ENCODE assay signal across 9 cellular contexts in the genomic region with DNA sequence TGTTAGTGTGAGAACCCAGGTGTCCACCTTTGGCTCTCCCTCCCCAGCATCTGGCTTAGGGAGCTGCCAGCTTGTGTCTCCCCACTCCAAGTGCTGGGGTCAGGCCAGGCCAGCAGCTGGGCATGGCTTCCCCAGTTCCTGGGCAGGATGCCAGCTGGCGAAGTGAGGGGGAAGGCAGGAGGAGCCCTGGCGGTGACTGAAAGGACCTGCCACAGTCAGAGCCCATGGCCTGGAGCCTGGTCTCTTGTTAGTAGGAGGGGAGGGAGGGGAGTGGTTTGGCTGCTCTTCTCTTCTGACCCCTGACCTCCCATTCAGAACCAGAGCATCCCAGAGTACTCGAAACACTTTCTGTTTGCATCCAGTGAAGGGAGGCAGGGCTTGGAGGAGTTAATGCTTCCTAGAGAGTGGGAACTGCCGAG. TPM values are rescaled to one million over a fixed set of nuclear protein-coding genes. Genes with fewer than 3 reads are reported as not detected.
DNase-seq lines count a peak whose midpoint lies in the region; ATAC-seq and TF ChIP-seq lines count a peak whose summit lies in the region.
"Had no signal": no experiment of that assay in that cellular context is flagged by ENCODE, and none has a peak within 500 bp of the region (broad histone marks: within the 10 kb centered on the region; RNA-seq: fewer than 3 reads in every experiment).

No MANE protein-coding gene starts in this region.

- H3K4me1 ChIP-seq in tibial nerve = peaks cover 0 to 48% (median 37%) of the 10 kb centered on the region in 4 donors

- H3K27ac ChIP-seq in tibial nerve = peak overlapping the region; percentile 79 to 97 (median 94)

- peaks cover 0 to 29% (median 0%) of the 10 kb centered on the region in 3 donors for H3K36me3 ChIP-seq in tibial nerve

- TF ChIP-seq EP300 in tibial nerve (IDR thresholded peaks at IDR 0.05) = peak; percentile 35 to 93

- TF ChIP-seq POLR2A in tibial nerve (IDR thresholded peaks at IDR 0.05) = peak in 1 of 2 donors; percentile 27

- TF ChIP-seq CTCF in tibial nerve (IDR thresholded peaks at IDR 0.05) = peak in 4 of 5 experiments; percentile 54 to 83 (median 68)

- H3K9me3 ChIP-seq in tibial nerve = no peaks in the 10 kb centered on the region

- peak; percentile 24 to 41 for DNase-seq in activated CD4-positive, alpha-beta T cell treated with anti-CD3 and anti-CD28 coated beads for 4 hours
- no peak for DNase-seq in activated CD4-positive, alpha-beta T cell treated with anti-CD3 and anti-CD28 coated beads for 1 hour
- DNase-seq in NCI-H226 (peak; percentile 70), mucosa of gallbladder (ENCODE audit: low spot score) (peak; percentile 92), tibial nerve (ENCODE audit: low spot score in 2 of 2) (peak; percentile 90 to 96)
- DNase-seq in activated CD8-positive, alpha-beta memory T cell treated with anti-CD3 and anti-CD28 coated beads, Interleukin-2, amount 50 U/mL, for 48 hours = peak; percentile 70
- DNase-seq: DND-41 had no signal

- peak overlapping the region in 1 of 4 donors; percentile 7 for H3K4me3 ChIP-seq in tibial nerve

- 2% methylated on average over 4 of the region's 4 CpGs for WGBS in tibial nerve, 2 donors

- ATAC-seq in esophagus mucosa = peak; percentile 57
- no peak for ATAC-seq in GM21515 (IDR thresholded peaks at IDR 0.05; ENCODE audit: unreplicated experiment)

- H3K27me3 ChIP-seq in tibial nerve = no peaks in the 10 kb centered on the region

RNA-seq across cellular contexts. Expression of gene CHD3, which starts 0.6 kb away (rescaled TPM):
- 50.7 TPM for total RNA-seq in esophagus mucosa
- total RNA-seq in mucosa of gallbladder = 127 TPM
- total RNA-seq in tibial nerve = 100 to 1,000 TPM in 3 of 4 donors, 10 to 100 TPM in 1; 80.4 to 202 (median 125) TPM

RNA-seq across cellular contexts. Expression of gene RNF227, which starts 26.9 kb away (rescaled TPM):
- total RNA-seq in esophagus mucosa (2.4 TPM), mucosa of gallbladder (3.5 TPM), tibial nerve (10 to 100 TPM in 1 of 4 donors, 1 to 10 TPM in 3; 2.6 to 41.2 (median 3.8) TPM)

RNA-seq across cellular contexts. Expression of gene CYB5D1, which starts 31.4 kb away (rescaled TPM):
- total RNA-seq in esophagus mucosa (7.6 TPM), mucosa of gallbladder (21.9 TPM), tibial nerve (10 to 100 TPM in 2 of 4 donors, 1 to 10 TPM in 2; 9.4 to 13.6 (median 11.1) TPM)

RNA-seq across cellular contexts. Expression of gene NAA38, which starts 31.8 kb away (rescaled TPM):
- total RNA-seq in esophagus mucosa (93.3 TPM), mucosa of gallbladder (79.0 TPM), tibial nerve (100 to 1,000 TPM; 104 to 198 (median 167) TPM)

RNA-seq across cellular contexts. Expression of gene TMEM88, which starts 34.3 kb away (rescaled TPM):
- total RNA-seq in esophagus mucosa (1.7 TPM), mucosa of gallbladder (5.8 TPM), tibial nerve (10 to 100 TPM in 3 of 4 donors, 1 to 10 TPM in 1; 9.2 to 41.7 (median 25.6) TPM)
